ENCODE assay signal across 8 cellular contexts in genomic region chr9:97632992-97633858, GRCh38. TPM values are rescaled to one million over a fixed set of nuclear protein-coding genes. Genes with fewer than 3 reads are reported as not detected.
DNase-seq lines count a peak whose midpoint lies in the region; FAIRE-seq and TF ChIP-seq lines count a peak whose summit lies in the region.

TSS of gene NCBP1 (plus strand) at chr9:97633821. CDS start at chr9:97633882, 61 bp downstream.
TSS of gene TSTD2 (minus strand) at chr9:97633368. CDS start at chr9:97627562, 5,806 bp downstream.

- peaks cover 26 to 30% of the 10 kb centered on the region in 2 experiments for H3K4me1 ChIP-seq in neutrophil (ENCODE audit: control insufficient read depth in 1 of 2, insufficient read depth in 1 of 2, low read depth in 1 of 2, low read length in 1 of 2)

- H3K9me3 ChIP-seq in neutrophil, result no peaks in the 10 kb centered on the region

- POLR2A ChIA-PET in HEK293T (lab: Yijun Ruan, JAX), result interaction anchor here (0.8 to 2.5 kb wide), 21 partner anchors 10 to 779 kb away, joined by 3 to 18 read pairs (median 5); partner anchors contain the start of genes TDRD7, TMOD1, XPA and ZNF782

- H3K4me3 ChIP-seq in neutrophil (ENCODE audit: low read depth in 1 of 2, low read length in 1 of 2), result peak within 1 kb of the TSS; percentile 93 to 98

- H3K36me3 ChIP-seq in neutrophil, result no peaks in the 10 kb centered on the region

- no peak for FAIRE-seq in frontal cortex (lab: Jason Lieb, UNC)

- H3K27ac ChIP-seq in neutrophil, result peak within 1 kb of the TSS; percentile 91
- H3K27ac ChIP-seq in substantia nigra (ENCODE audit: low read depth, low read length, poor library complexity, severe bottlenecking), result peak within 1 kb of the TSS; percentile 94

- in situ Hi-C loops in SK-MEL-5 (cut with HindIII; ENCODE audit: low pct_unique_long_range_greater_than_20kb, low sequenced_read_pairs), result loop anchor here (25.0 kb wide), 1 partner anchor 171 kb away; no protein-coding TSS in a partner anchor

- CTCF ChIA-PET in HEK293T (lab: Yijun Ruan, JAX), result interaction anchor here (0.9 to 1.3 kb wide), 5 partner anchors 18 to 258 kb away, joined by 3 to 6 read pairs (median 3); no protein-coding TSS in a partner anchor

- TF ChIP-seq CTCF in neutrophil (IDR thresholded peaks at IDR 0.05), result peak; percentile 42

- DNase-seq in GF-D8 (lab: John Stamatoyannopoulos, UW) (peak; percentile 95), HEK293T (ENCODE audit: extremely low spot score) (peak; percentile 88), MV-4-11 (lab: John Stamatoyannopoulos, UW) (peak; percentile 98), SK-MEL-5 (ENCODE audit: low read depth, low spot score) (peak; percentile 98), frontal cortex (ENCODE audit: low spot score in 2 of 2) (peak; percentile 87 to 90), substantia nigra (lab: John Stamatoyannopoulos, UW) (peak; percentile 85 to 100 (median 96))
- peak; percentile 96 for DNase-seq in activated naive CD4-positive, alpha-beta T cell treated with Interleukin-2 at 50 U/mL for 16 hours

- no peaks in the 10 kb centered on the region for H3K27me3 ChIP-seq in neutrophil

TF ChIP-seq in HEK293T, 16 proteins besides CTCF, POLR2A, EP300 and RAD21:
- TF ChIP-seq L3MBTL2 (conservative IDR thresholded peaks at IDR 0.05) (peak; percentile 91), TARDBP (IDR thresholded peaks at IDR 0.05) (no peak), LEF1 (IDR thresholded peaks at IDR 0.05; ENCODE audit: borderline replicate concordance) (no peak), SUZ12 (IDR thresholded peaks at IDR 0.05) (no peak), NFRKB (IDR thresholded peaks at IDR 0.05) (no peak), ZNF384 (IDR thresholded peaks at IDR 0.05) (no peak), BHLHE40 (IDR thresholded peaks at IDR 0.05; ENCODE audit: borderline replicate concordance) (peak; percentile 64), ARNT (IDR thresholded peaks at IDR 0.05) (no peak), SP1 (IDR thresholded peaks at IDR 0.05) (no peak), FOXK2 (IDR thresholded peaks at IDR 0.05) (no peak), ELF4 (IDR thresholded peaks at IDR 0.05) (peak; percentile 48), HDGF (IDR thresholded peaks at IDR 0.05; ENCODE audit: borderline replicate concordance) (peak; percentile 92; the same call in 1 of the 2 replicates)

RNA-seq across cellular contexts. Expression of gene NCBP1, which starts in this region (rescaled TPM):
- total RNA-seq in SK-MEL-5 (2014; rRNA removed; shearing (Covaris generic)), result 51.9 and 52.5 TPM in 2 replicates
- polyA plus RNA-seq in SK-MEL-5 (2015; cell fraction: cytosol; rRNA removed), result 32.5 and 47.2 TPM in 2 replicates
- 47.1 and 69.4 TPM in 2 replicates for polyA plus RNA-seq in SK-MEL-5 (2015; cell fraction: nucleus; rRNA removed)
- total RNA-seq in frontal cortex, result 62.0 TPM

RNA-seq across cellular contexts. Expression of gene TSTD2, which starts in this region (rescaled TPM):
- total RNA-seq in SK-MEL-5 (2014; rRNA removed; shearing (Covaris generic)), result 17.7 and 17.9 TPM in 2 replicates
- polyA plus RNA-seq in SK-MEL-5 (2015; cell fraction: cytosol; rRNA removed), result 14.9 and 19.8 TPM in 2 replicates
- polyA plus RNA-seq in SK-MEL-5 (2015; cell fraction: nucleus; rRNA removed), result 63.4 and 67.0 TPM in 2 replicates
- 34.2 TPM for total RNA-seq in frontal cortex

Comparison
In these comparisons a context has a peak if more than half of its experiments do, and no peak if none do; other contexts are left out.
1. Peak in every context shown above with its lines: DNase-seq, H3K4me3 ChIP-seq and H3K27ac ChIP-seq.